Comparison of ENCODE assay signal across 15 cellular contexts in genomic region chr7:132646064-132646463, GRCh38.
A peak's percentile ranks its signal among the peaks of the same experiment; 100 is the strongest.
DNase-seq lines count a peak whose midpoint lies in the region; TF ChIP-seq lines count a peak whose summit lies in the region.
"Had no signal": no experiment of that assay in that cellular context is flagged by ENCODE, and none has a peak within 500 bp of the region (broad histone marks: within the 10 kb centered on the region; RNA-seq: fewer than 3 reads in every experiment).

No MANE protein-coding gene starts in this region.

- no peak overlapping the region for H3K4me3 Mint-ChIP-seq in nephron progenitor cell

- no peak overlapping the region for H3K23ac ChIP-seq in mesendoderm (ENCODE audit: low read length)

- no peak overlapping the region for H3K9ac ChIP-seq in mesendoderm (ENCODE audit: low read length)

- no peak overlapping the region for H2BK120ac ChIP-seq in mesendoderm (ENCODE audit: low read depth, low read length)

- H3K79me2 ChIP-seq in mesendoderm (ENCODE audit: control insufficient read depth, insufficient read depth, low read length) = no peaks in the 10 kb centered on the region

- no peaks in the 10 kb centered on the region for H3K27me3 ChIP-seq in mesendoderm (ENCODE audit: insufficient read depth, low read length, poor library complexity)
- H3K27me3 ChIP-seq: SJSA1 had no signal

- H4K5ac ChIP-seq in mesendoderm (ENCODE audit: low read length) = no peak overlapping the region

- H3K4ac ChIP-seq in mesendoderm (ENCODE audit: low read depth, low read length) = no peak overlapping the region

- no peak overlapping the region for H4K8ac ChIP-seq in mesendoderm (ENCODE audit: low read depth, low read length)

- no peaks in the 10 kb centered on the region for H3K36me3 Mint-ChIP-seq in nephron progenitor cell (ENCODE audit: low read depth)

- no peak overlapping the region for H3K56ac ChIP-seq in mesendoderm (ENCODE audit: low read length)

- no peaks in the 10 kb centered on the region for H3K36me3 ChIP-seq in mesendoderm (ENCODE audit: control insufficient read depth, insufficient read depth, low read length)
- H3K36me3 ChIP-seq: SJSA1 had no signal

- H3K18ac ChIP-seq in mesendoderm (ENCODE audit: low read length) = no peak overlapping the region

- no peaks in the 10 kb centered on the region for H3K9me3 Mint-ChIP-seq in nephron progenitor cell

- no peak overlapping the region for H3K27ac ChIP-seq in mesendoderm (ENCODE audit: low read depth, low read length)
- H3K27ac ChIP-seq: SJSA1 had no signal

- H3K4me2 ChIP-seq in mesendoderm (ENCODE audit: low read length) = no peak overlapping the region

- TF ChIP-seq CTCF in nephron progenitor cell (IDR thresholded peaks at IDR 0.05) = no peak

- H3K4me3 ChIP-seq in mesendoderm (ENCODE audit: low read length) = no peak overlapping the region
- H3K4me3 ChIP-seq: SJSA1 had no signal

- no peak overlapping the region for H2BK15ac ChIP-seq in mesendoderm (replicated peaks; ENCODE audit: low read depth)

- H3K79me1 ChIP-seq in mesendoderm (ENCODE audit: low read length) = no peaks in the 10 kb centered on the region

- H3K4me1 ChIP-seq in mesendoderm (ENCODE audit: control insufficient read depth, low read depth, low read length) = no peaks in the 10 kb centered on the region

- H3K27ac Mint-ChIP-seq in nephron progenitor cell = no peak overlapping the region

- no CpG with 5 or more reads among the region's 5 CpGs for WGBS in mesendoderm (ENCODE audit: extremely low coverage, insufficient coverage, low lambda C conversion rate)

- H3K27me3 Mint-ChIP-seq in nephron progenitor cell (ENCODE audit: low read depth, poor library complexity) = peaks cover 17% of the 10 kb centered on the region

- DNase-seq in EL (peak; percentile 9), NCI-H69 (lab: John Stamatoyannopoulos, UW) (peak; percentile 16), dermis blood vessel endothelial cell (peak; percentile 7), mesendoderm (peak; percentile 49), NCI-H2029 treated with DMSO at 0.1 percent for 48 hours (lab: John Stamatoyannopoulos, UW) (no peak), DMS153 treated with DMSO at 0.1 percent for 48 hours (lab: John Stamatoyannopoulos, UW; ENCODE audit: unreplicated experiment) (no peak), nephron progenitor cell (no peak), kidney glomerular epithelial cell (lab: John Stamatoyannopoulos, UW) (no peak)
- DNase-seq: C1 segment of cervical spinal cord; NCI-H1092; NCI-H1694; NCI-H524 treated with DMSO at 0.1 percent for 48 hours; NK-92 treated with Interleukin-12 subunit alpha and Interleukin-12 subunit beta, amount 100 ng/mL, for 24 hours; OCI-M1 had no signal

- no peak overlapping the region for H2BK5ac ChIP-seq in mesendoderm (ENCODE audit: low read length)

- no peak overlapping the region for H2AK5ac ChIP-seq in mesendoderm (ENCODE audit: low read length)

- H3K4me1 Mint-ChIP-seq in nephron progenitor cell = no peaks in the 10 kb centered on the region

Comparison
In these comparisons a context has a peak if more than half of its experiments do, and no peak if none do; other contexts are left out.
1. DNase-seq: peak in EL (single experiment), NCI-H69 (single experiment), dermis blood vessel endothelial cell (single experiment) and mesendoderm (single experiment); none in NCI-H2029 treated with DMSO at 0.1 percent for 48 hours (single experiment), DMS153 treated with DMSO at 0.1 percent for 48 hours (single experiment), nephron progenitor cell (single experiment) and kidney glomerular epithelial cell (single experiment).